ENCODE assay signal across 26 cellular contexts in the genomic region with DNA sequence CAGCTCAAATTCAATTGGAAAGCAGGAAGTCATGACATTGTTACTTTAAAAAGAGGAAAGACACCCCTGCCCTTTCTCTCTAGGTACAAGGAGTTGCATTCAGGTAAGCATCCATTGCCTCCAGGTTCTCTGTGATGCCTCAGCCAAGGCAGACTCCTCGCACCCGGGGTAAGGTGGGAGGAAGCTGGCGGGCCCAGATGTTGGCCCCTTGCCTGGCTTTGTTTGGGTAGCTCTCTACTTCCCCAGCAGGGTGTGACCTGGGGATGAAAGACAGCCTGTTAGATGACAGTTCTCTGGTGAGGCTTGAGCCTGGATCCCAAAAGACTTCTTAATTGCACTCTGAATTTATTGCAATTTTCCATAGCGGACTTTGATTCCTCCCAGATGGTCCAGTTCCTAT. TPM values are rescaled to one million over a fixed set of nuclear protein-coding genes. Genes with fewer than 3 reads are reported as not detected.
"Had no signal": no experiment of that assay in that cellular context is flagged by ENCODE, and none has a peak within 500 bp of the region (broad histone marks: within the 10 kb centered on the region; RNA-seq: fewer than 3 reads in every experiment).

No MANE protein-coding gene starts in this region.

- DNase-seq: activated CD4-positive, alpha-beta memory T cell treated with anti-CD3 and anti-CD28 coated beads for 36 hours; activated CD4-positive, alpha-beta T cell treated with anti-CD3 and anti-CD28 coated beads, Interleukin-2, amount 10 ng/mL, durations not matched to agents 24 days and 14 days; activated CD4-positive, CD25-positive, alpha-beta regulatory T cell treated with anti-CD3 and anti-CD28 coated beads, Interleukin-2, amount 50 U/mL, for 72 hours; activated CD8-positive, alpha-beta memory T cell treated with anti-CD3 and anti-CD28 coated beads, Interleukin-2, amount 50 U/mL, for 4 hours; activated effector memory CD4-positive, alpha-beta T cell treated with anti-CD3 and anti-CD28 coated beads, Interleukin-2, amount 50 U/mL, for 16 hours; activated naive CD4-positive, alpha-beta T cell treated with anti-CD3 and anti-CD28 coated beads for 36 hours; activated naive CD8-positive, alpha-beta T cell treated with anti-CD3 and anti-CD28 coated beads for 36 hours; activated T-cell treated with anti-CD3 and anti-CD28 coated beads, Interleukin-2, amount 50 U/mL, for 1 hour; aorta; body of pancreas; dorsolateral prefrontal cortex; effector memory CD4-positive, alpha-beta T cell; erythroblast; gastrocnemius medialis; glutamatergic neuron; islet precursor cell; mammary epithelial cell; naive B cell; occipital lobe; stimulated activated naive CD4-positive, alpha-beta T cell; T-helper 2 cell had no signal

- H3K27ac ChIP-seq: adrenal gland, body of pancreas, coronary artery, gastrocnemius medialis, suprapubic skin, tibial nerve had no signal

- H3K4me1 ChIP-seq: adrenal gland had no signal

- H3K9me3 ChIP-seq: adrenal gland, body of pancreas, gastrocnemius medialis, suprapubic skin, tibial nerve had no signal

- H3K4me3 ChIP-seq: adrenal gland, body of pancreas, coronary artery, dorsolateral prefrontal cortex, gastrocnemius medialis, suprapubic skin, tibial nerve had no signal

- H3K27me3 ChIP-seq: adrenal gland, body of pancreas, dorsolateral prefrontal cortex, gastrocnemius medialis, suprapubic skin, tibial nerve had no signal

- H3K36me3 ChIP-seq: adrenal gland, gastrocnemius medialis, suprapubic skin, tibial nerve had no signal

RNA-seq across cellular contexts. Expression of a gene that starts 25.6 kb away (rescaled TPM):
- polyA plus RNA-seq: aorta, liver had no signal
